ENCODE assay signal across 1 cellular context in genomic region chr15:44728576-44729393, GRCh38.
TF ChIP-seq lines count a peak whose summit lies in the region.

No MANE protein-coding gene starts in this region.

TF ChIP-seq in HepG2, 621 proteins besides CTCF, POLR2A, EP300 and RAD21 (continues in another document):
- no peak for TF ChIP-seq ZNF432 (CRISPR knock-in tag; IDR thresholded peaks at IDR 0.05; ENCODE audit: borderline replicate concordance)
- peak; percentile 71; the same call in 1 of the 2 replicates for TF ChIP-seq ZNF280D (CRISPR knock-in tag; IDR thresholded peaks at IDR 0.05)
- no peak for TF ChIP-seq ZFP36 (IDR thresholded peaks at IDR 0.05; ENCODE audit: borderline replicate concordance, low read depth, low read length, partially characterized antibody)
- TF ChIP-seq CHD4 (IDR thresholded peaks at IDR 0.05; ENCODE audit: borderline replicate concordance, low read length), result peak; percentile 28; the same call in 1 of the 2 replicates
- peak; percentile 47; the same call in 1 of the 2 replicates for TF ChIP-seq BORCS8-MEF2B (CRISPR knock-in tag; IDR thresholded peaks at IDR 0.05)
- TF ChIP-seq SIN3A (IDR thresholded peaks at IDR 0.05; ENCODE audit: borderline replicate concordance, low read depth, low read length), result 0 out of 2 replicates have a peak, but pooled peaks have one; percentile 71
- no peak for TF ChIP-seq ZNF230 (CRISPR knock-in tag; IDR thresholded peaks at IDR 0.05)
- TF ChIP-seq SKIL (CRISPR knock-in tag; IDR thresholded peaks at IDR 0.05; ENCODE audit: borderline replicate concordance), result no peak
- TF ChIP-seq TMF1 (CRISPR knock-in tag; IDR thresholded peaks at IDR 0.05; ENCODE audit: low read depth), result 0 out of 2 replicates have a peak, but pooled peaks have one; percentile 29
- TF ChIP-seq ZNF776 (CRISPR knock-in tag; IDR thresholded peaks at IDR 0.05), result no peak
- TF ChIP-seq FOXP4 (CRISPR knock-in tag; IDR thresholded peaks at IDR 0.05), result peak; percentile 29; the same call in 1 of the 2 replicates
- TF ChIP-seq NR3C1 (CRISPR knock-in tag; IDR thresholded peaks at IDR 0.05), result no peak
- no peak for TF ChIP-seq HDAC1 (CRISPR knock-in tag; IDR thresholded peaks at IDR 0.05)
- TF ChIP-seq ZNF430 (CRISPR knock-in tag; IDR thresholded peaks at IDR 0.05), result no peak
- TF ChIP-seq ZNF343 (CRISPR knock-in tag; IDR thresholded peaks at IDR 0.05), result no peak
- 0 out of 2 replicates have a peak, but pooled peaks have one; percentile 33 for TF ChIP-seq ZNF563 (CRISPR knock-in tag; IDR thresholded peaks at IDR 0.05)
- TF ChIP-seq ZBTB4 (CRISPR knock-in tag; IDR thresholded peaks at IDR 0.05; ENCODE audit: borderline replicate concordance), result peak; percentile 50; the same call in 1 of the 2 replicates
- no peak for TF ChIP-seq ZNF570 (CRISPR knock-in tag; IDR thresholded peaks at IDR 0.05; ENCODE audit: borderline replicate concordance)
- TF ChIP-seq ARID4A (CRISPR knock-in tag; IDR thresholded peaks at IDR 0.05; ENCODE audit: borderline replicate concordance), result peak; percentile 79
- no peak for TF ChIP-seq NFE2L1 (CRISPR knock-in tag; IDR thresholded peaks at IDR 0.05; ENCODE audit: borderline replicate concordance)
- 0 out of 2 replicates have a peak, but pooled peaks have one; percentile 85 for TF ChIP-seq ZNF512B (CRISPR knock-in tag; IDR thresholded peaks at IDR 0.05; ENCODE audit: borderline replicate concordance)
- no peak for TF ChIP-seq ZNF576 (CRISPR knock-in tag; IDR thresholded peaks at IDR 0.05)
- peak; percentile 83; the same call in 1 of the 2 replicates for TF ChIP-seq FOXC1 (CRISPR knock-in tag; IDR thresholded peaks at IDR 0.05; ENCODE audit: borderline replicate concordance)
- TF ChIP-seq SAFB2 (CRISPR knock-in tag; IDR thresholded peaks at IDR 0.05; ENCODE audit: borderline replicate concordance, low read depth), result peak; percentile 49; the same call in 1 of the 2 replicates
- TF ChIP-seq BATF2 (CRISPR knock-in tag; IDR thresholded peaks at IDR 0.05), result no peak
- TF ChIP-seq ZNF20 (CRISPR knock-in tag; IDR thresholded peaks at IDR 0.05), result no peak
- no peak for TF ChIP-seq CENPX (CRISPR knock-in tag; IDR thresholded peaks at IDR 0.05)
- no peak for TF ChIP-seq STAG1 (CRISPR knock-in tag; IDR thresholded peaks at IDR 0.05)
- no peak for TF ChIP-seq ETS1 (CRISPR knock-in tag; IDR thresholded peaks at IDR 0.05)
- no peak for TF ChIP-seq DNMT1 (CRISPR knock-in tag; IDR thresholded peaks at IDR 0.05)
- peak; percentile 88 for TF ChIP-seq CREB1 (IDR thresholded peaks at IDR 0.05)
- peak; percentile 94 for TF ChIP-seq CREB1 (CRISPR knock-in tag; IDR thresholded peaks at IDR 0.05)
- TF ChIP-seq CBX1 (IDR thresholded peaks at IDR 0.05; ENCODE audit: low read depth), result no peak
- no peak for TF ChIP-seq CREB3 (CRISPR knock-in tag; IDR thresholded peaks at IDR 0.05)
- TF ChIP-seq DRAP1 (CRISPR knock-in tag; IDR thresholded peaks at IDR 0.05), result peak; percentile 90
